ENCODE assay signal across 24 cellular contexts in the genomic region with DNA sequence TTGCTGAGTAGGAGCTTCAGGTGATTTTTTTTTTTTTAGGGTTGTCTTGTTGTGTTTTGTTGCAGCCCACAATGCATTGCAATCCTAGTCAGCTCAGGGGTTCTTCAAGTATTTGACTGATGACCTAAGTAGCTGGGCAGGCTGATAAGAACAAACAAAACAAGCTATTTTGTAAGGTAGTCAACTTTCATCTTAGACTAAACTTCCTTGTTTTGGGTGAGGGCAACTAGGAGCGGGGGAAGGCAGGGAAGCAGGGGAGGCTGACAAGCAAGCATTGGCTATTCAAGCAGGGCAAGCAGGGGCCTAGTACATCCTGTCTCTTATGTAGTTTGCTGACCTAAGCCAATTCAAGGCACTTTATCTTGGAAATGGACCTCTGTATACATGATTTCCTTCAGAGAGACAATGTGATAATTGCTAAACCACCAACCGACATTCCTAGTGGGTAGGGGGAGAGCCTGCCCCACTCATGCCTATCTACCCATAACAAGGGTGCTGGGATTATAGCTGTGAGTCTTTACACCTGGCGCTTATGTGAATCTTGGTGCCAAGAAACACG.
"Had no signal": no experiment of that assay in that cellular context is flagged by ENCODE, and none has a peak within 500 bp of the region (broad histone marks: within the 10 kb centered on the region; RNA-seq: fewer than 3 reads in every experiment).

No MANE protein-coding gene starts in this region.

- H3K27ac Mint-ChIP-seq: activated CD4-positive, alpha-beta T cell treated with anti-CD3 and anti-CD28 coated beads, Interleukin-2, amount 10 ng/mL, durations not matched to agents 7 days and 5 days; activated CD8-positive, alpha-beta T cell treated with anti-CD3 and anti-CD28 coated beads, Interleukin-2, amount 10 ng/mL, durations not matched to agents 7 days and 5 days; activated naive CD8-positive, alpha-beta T cell treated with anti-CD3 and anti-CD28 coated beads, Interleukin-2, amount 50 U/mL, for 24 hours; activated T-helper 1 cell treated with anti-CD3 and anti-CD28 coated beads, Interleukin-12 subunit alpha, Interleukin-12 subunit beta, Interleukin-2, Interleukin-4 antibody, amounts not matched to agents 30 ng/mL and 10 ng/mL and 1 ng/mL, durations not matched to agents 14 hours and 24 hours and 36 hours; naive B cell; stimulated activated memory B cell treated with anti-CD40 and anti-IgM and Interleukin-4, amounts not matched to agents 10 μg/mL and 1 μg/mL and 100 μg/mL, for 72 hours had no signal

- DNase-seq: activated CD4-positive, alpha-beta T cell treated with anti-CD3 and anti-CD28 coated beads, Interleukin-2, amount 10 ng/mL, durations not matched to agents 7 days and 5 days; activated CD4-positive, CD25-positive, alpha-beta regulatory T cell treated with anti-CD3 and anti-CD28 coated beads, Interleukin-2, amount 50 U/mL, for 72 hours; activated CD8-positive, alpha-beta T cell treated with anti-CD3 and anti-CD28 coated beads, Interleukin-2, amount 10 ng/mL, durations not matched to agents 7 days and 5 days; activated gamma-delta T cell; activated naive CD4-positive, alpha-beta T cell treated with anti-CD3 and anti-CD28 coated beads, Interleukin-2, amount 50 U/mL, for 16 hours; activated naive CD8-positive, alpha-beta T cell treated with anti-CD3 and anti-CD28 coated beads, Interleukin-2, amount 50 U/mL, for 24 hours; anterior cingulate cortex; body of pancreas; dermis blood vessel endothelial cell; effector CD8-positive, alpha-beta T cell; esophagus squamous epithelium; head of caudate nucleus; left cardiac atrium; naive B cell; occipital lobe; right lobe of liver; T-helper 9 cell; trophoblast cell had no signal

- H3K9me3 Mint-ChIP-seq: activated CD4-positive, alpha-beta T cell treated with anti-CD3 and anti-CD28 coated beads, Interleukin-2, amount 10 ng/mL, durations not matched to agents 7 days and 5 days; activated naive CD8-positive, alpha-beta T cell treated with anti-CD3 and anti-CD28 coated beads, Interleukin-2, amount 50 U/mL, for 24 hours; activated T-helper 1 cell treated with anti-CD3 and anti-CD28 coated beads, Interleukin-12 subunit alpha, Interleukin-12 subunit beta, Interleukin-2, Interleukin-4 antibody, amounts not matched to agents 30 ng/mL and 10 ng/mL and 1 ng/mL, durations not matched to agents 14 hours and 24 hours and 36 hours; neural crest cell; stimulated activated memory B cell treated with anti-CD40 and anti-IgM and Interleukin-4, amounts not matched to agents 10 μg/mL and 1 μg/mL and 100 μg/mL, for 72 hours had no signal

- H3K9me3 ChIP-seq: body of pancreas, esophagus squamous epithelium, gastroesophageal sphincter, right lobe of liver had no signal

- H3K4me1 ChIP-seq: body of pancreas, right lobe of liver had no signal

- H3K4me3 Mint-ChIP-seq: activated CD4-positive, alpha-beta T cell treated with anti-CD3 and anti-CD28 coated beads, Interleukin-2, amount 10 ng/mL, durations not matched to agents 7 days and 5 days; activated CD8-positive, alpha-beta T cell treated with anti-CD3 and anti-CD28 coated beads, Interleukin-2, amount 10 ng/mL, durations not matched to agents 7 days and 5 days; activated naive CD8-positive, alpha-beta T cell treated with anti-CD3 and anti-CD28 coated beads, Interleukin-2, amount 50 U/mL, for 24 hours; activated T-helper 1 cell treated with anti-CD3 and anti-CD28 coated beads, Interleukin-12 subunit alpha, Interleukin-12 subunit beta, Interleukin-2, Interleukin-4 antibody, amounts not matched to agents 30 ng/mL and 10 ng/mL and 1 ng/mL, durations not matched to agents 14 hours and 24 hours and 36 hours; naive B cell; neural crest cell; stimulated activated memory B cell treated with anti-CD40 and anti-IgM and Interleukin-4, amounts not matched to agents 10 μg/mL and 1 μg/mL and 100 μg/mL, for 72 hours had no signal

- H3K36me3 Mint-ChIP-seq: stimulated activated memory B cell treated with anti-CD40 and anti-IgM and Interleukin-4, amounts not matched to agents 10 μg/mL and 1 μg/mL and 100 μg/mL, for 72 hours had no signal

- ATAC-seq: activated CD8-positive, alpha-beta T cell treated with anti-CD3 and anti-CD28 coated beads, Interleukin-2, amount 10 ng/mL, durations not matched to agents 7 days and 5 days; activated naive CD8-positive, alpha-beta T cell treated with anti-CD3 and anti-CD28 coated beads, Interleukin-2, amount 50 U/mL, for 24 hours; body of pancreas; gastroesophageal sphincter; stimulated activated memory B cell treated with anti-CD40 and anti-IgM and Interleukin-4, amounts not matched to agents 10 μg/mL and 1 μg/mL and 100 μg/mL, for 72 hours had no signal

- H3K36me3 ChIP-seq: esophagus squamous epithelium, gastroesophageal sphincter, right lobe of liver had no signal

- H3K27me3 ChIP-seq: body of pancreas, esophagus squamous epithelium, gastroesophageal sphincter, right lobe of liver had no signal

- FAIRE-seq: islet of Langerhans had no signal

- H3K27ac ChIP-seq: body of pancreas, esophagus squamous epithelium, gastroesophageal sphincter, right lobe of liver, skin epidermis had no signal

- H3K4me3 ChIP-seq: body of pancreas, esophagus squamous epithelium, gastroesophageal sphincter, right lobe of liver, skin epidermis had no signal

- H3K4me1 Mint-ChIP-seq: activated CD4-positive, alpha-beta T cell treated with anti-CD3 and anti-CD28 coated beads, Interleukin-2, amount 10 ng/mL, durations not matched to agents 7 days and 5 days; activated naive CD8-positive, alpha-beta T cell treated with anti-CD3 and anti-CD28 coated beads, Interleukin-2, amount 50 U/mL, for 24 hours; stimulated activated memory B cell treated with anti-CD40 and anti-IgM and Interleukin-4, amounts not matched to agents 10 μg/mL and 1 μg/mL and 100 μg/mL, for 72 hours had no signal
